23 cellular contexts compared by ENCODE assay signal in the genomic region with DNA sequence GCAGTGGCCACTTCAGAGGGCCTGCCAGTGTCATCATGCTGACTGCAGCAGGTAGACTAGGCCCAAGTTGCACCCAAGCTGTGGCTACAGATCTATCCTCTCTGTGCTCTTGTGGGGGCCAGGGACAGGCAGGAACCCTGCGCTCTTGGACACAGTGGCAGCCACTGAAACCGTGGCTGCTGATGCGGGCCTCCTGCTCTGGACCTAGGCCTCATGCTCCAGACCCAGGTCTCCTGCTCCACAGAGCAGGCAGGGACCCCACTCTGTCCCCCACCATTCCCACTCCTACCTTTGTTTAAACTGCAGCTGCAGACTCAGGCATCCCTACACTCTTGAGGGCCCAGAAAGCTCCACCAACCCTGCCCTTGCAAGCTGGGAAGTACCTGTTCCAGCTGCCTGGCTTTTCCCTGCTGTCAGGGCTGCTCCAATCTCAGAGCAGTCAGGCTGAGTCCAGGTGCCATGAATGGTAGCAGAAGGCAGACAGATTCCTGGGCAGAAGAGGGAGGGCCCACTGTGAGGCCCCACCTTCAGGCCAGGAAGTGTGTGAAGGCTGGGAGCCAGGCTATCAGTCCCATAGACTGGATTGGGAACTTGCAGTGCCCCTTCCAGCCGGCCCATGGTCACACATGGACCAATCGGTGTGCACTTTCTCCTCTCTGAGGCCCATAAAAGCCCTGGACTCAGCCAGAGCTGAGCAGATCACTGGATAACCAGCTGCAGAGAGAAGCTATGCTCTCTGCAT.
"Had no signal": no experiment of that assay in that cellular context is flagged by ENCODE, and none has a peak within 500 bp of the region (broad histone marks: within the 10 kb centered on the region; RNA-seq: fewer than 3 reads in every experiment).

No MANE protein-coding gene starts in this region.

- H3K36me3 Mint-ChIP-seq: activated naive CD8-positive, alpha-beta T cell; T-cell had no signal

- H3K27me3 Mint-ChIP-seq: activated CD4-positive, alpha-beta memory T cell treated with anti-CD3 and anti-CD28 coated beads, Interleukin-2, amount 10 ng/mL, durations not matched to agents 7 days and 5 days; activated CD4-positive, alpha-beta T cell treated with anti-CD3 and anti-CD28 coated beads for 36 hours; activated naive CD8-positive, alpha-beta T cell; activated T-helper 17 cell treated with anti-CD3 and anti-CD28 coated beads, Interleukin-2, amount 50 U/mL, for 72 hours; T-cell had no signal

- H3K4me3 ChIP-seq: cardiac muscle cell had no signal

- H3K27ac ChIP-seq: brain microvascular endothelial cell, cardiac muscle cell, VCaP had no signal

- ATAC-seq: activated CD4-positive, alpha-beta T cell treated with anti-CD3 and anti-CD28 coated beads for 36 hours; activated T-helper 17 cell treated with anti-CD3 and anti-CD28 coated beads, Interleukin-2, amount 50 U/mL, for 72 hours had no signal

- H3K27me3 ChIP-seq: brain microvascular endothelial cell, cardiac muscle cell had no signal

- H3K36me3 ChIP-seq: brain microvascular endothelial cell, cardiac muscle cell had no signal

- H3K9me3 Mint-ChIP-seq: activated naive CD4-positive, alpha-beta T cell treated with anti-CD3 and anti-CD28 coated beads for 36 hours; activated T-helper 17 cell treated with anti-CD3 and anti-CD28 coated beads, Interleukin-2, amount 50 U/mL, for 72 hours had no signal

- H3K27ac Mint-ChIP-seq: activated CD4-positive, alpha-beta memory T cell treated with anti-CD3 and anti-CD28 coated beads, Interleukin-2, amount 10 ng/mL, durations not matched to agents 7 days and 5 days; activated CD4-positive, alpha-beta T cell treated with anti-CD3 and anti-CD28 coated beads for 36 hours; activated naive CD4-positive, alpha-beta T cell treated with anti-CD3 and anti-CD28 coated beads for 36 hours; activated naive CD8-positive, alpha-beta T cell; activated T-helper 17 cell treated with anti-CD3 and anti-CD28 coated beads, Interleukin-2, amount 50 U/mL, for 72 hours; T-cell had no signal

- H3K4me1 Mint-ChIP-seq: activated CD4-positive, alpha-beta memory T cell treated with anti-CD3 and anti-CD28 coated beads, Interleukin-2, amount 10 ng/mL, durations not matched to agents 7 days and 5 days; activated CD4-positive, alpha-beta T cell treated with anti-CD3 and anti-CD28 coated beads for 36 hours; activated T-helper 17 cell treated with anti-CD3 and anti-CD28 coated beads, Interleukin-2, amount 50 U/mL, for 72 hours; T-cell had no signal

- DNase-seq: activated CD4-positive, alpha-beta memory T cell treated with anti-CD3 and anti-CD28 coated beads, Interleukin-2, amount 10 ng/mL, durations not matched to agents 7 days and 5 days; activated CD4-positive, alpha-beta T cell treated with anti-CD3 and anti-CD28 coated beads for 36 hours; activated CD4-positive, alpha-beta T cell treated with anti-CD3 and anti-CD28 coated beads, Interleukin-2, amount 50 U/mL, for 1 hour; activated gamma-delta T cell; activated naive CD4-positive, alpha-beta T cell treated with anti-CD3 and anti-CD28 coated beads for 36 hours; activated T-cell treated with anti-CD3 and anti-CD28 coated beads for 4 hours; activated T-cell treated with anti-CD3 and anti-CD28 coated beads, Interleukin-2, amount 50 U/mL, for 48 hours; amygdala; brain microvascular endothelial cell; Kasumi-1; NCI-H1048; NCI-H146; NCI-H1930; NCI-H345; NCI-H510A; NCI-H526 treated with DMSO at 0.1 percent for 48 hours; NCI-H82; SIG-M5; T-cell had no signal

- H3K4me3 Mint-ChIP-seq: activated CD4-positive, alpha-beta memory T cell treated with anti-CD3 and anti-CD28 coated beads, Interleukin-2, amount 10 ng/mL, durations not matched to agents 7 days and 5 days; activated CD4-positive, alpha-beta T cell treated with anti-CD3 and anti-CD28 coated beads for 36 hours; activated naive CD4-positive, alpha-beta T cell treated with anti-CD3 and anti-CD28 coated beads for 36 hours; activated naive CD8-positive, alpha-beta T cell; activated T-helper 17 cell treated with anti-CD3 and anti-CD28 coated beads, Interleukin-2, amount 50 U/mL, for 72 hours; T-cell had no signal
